ENCODE assay signal across 8 cellular contexts in the genomic region with DNA sequence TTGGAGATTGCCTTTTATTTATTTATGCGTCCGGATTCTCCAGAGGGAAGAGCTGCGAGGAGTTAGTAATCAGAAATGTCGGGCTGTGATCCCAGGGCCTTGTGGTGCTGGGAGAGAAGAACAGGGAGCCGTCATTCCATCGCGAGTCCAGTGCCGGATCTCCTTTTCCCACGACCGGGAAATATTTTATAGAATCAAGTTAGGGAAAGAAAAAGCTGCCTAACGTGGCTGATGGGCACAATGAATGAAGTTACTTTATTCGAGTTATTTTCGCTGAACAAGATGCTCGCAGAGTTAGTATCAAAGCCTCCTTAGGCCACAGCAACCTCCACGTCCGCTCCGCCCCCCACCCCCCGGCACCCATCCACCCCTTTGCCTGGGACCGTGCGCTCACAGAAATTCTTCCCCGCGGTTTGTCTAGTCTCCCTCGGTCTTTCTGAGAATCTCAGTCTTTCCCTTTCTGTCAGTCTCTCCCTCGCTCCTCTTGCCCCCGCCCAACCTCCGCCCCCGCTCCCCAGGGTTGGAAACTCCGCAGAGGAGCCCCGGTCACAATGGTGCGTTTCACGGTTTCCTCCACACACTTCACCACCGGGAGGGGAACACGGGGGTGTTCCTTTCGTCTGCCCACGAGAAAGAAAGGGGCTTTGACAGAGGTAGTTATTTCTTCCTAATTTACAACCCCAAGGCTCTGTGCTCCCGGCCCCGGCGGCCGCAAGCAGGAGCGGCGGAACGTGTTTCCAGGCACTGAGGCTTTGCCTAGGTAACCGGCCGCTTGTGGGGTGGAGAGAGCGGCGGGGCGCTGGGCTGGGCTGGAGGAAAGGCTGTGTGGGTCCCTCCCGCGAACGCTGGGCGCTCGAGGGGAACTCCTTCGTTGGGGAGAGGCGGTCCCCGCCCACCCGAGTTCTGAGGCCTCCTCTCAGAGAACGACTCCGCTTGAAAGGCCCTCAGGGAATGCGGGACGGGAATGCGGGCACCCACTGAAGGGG. TPM values are rescaled to one million over a fixed set of nuclear protein-coding genes. Genes with fewer than 3 reads are reported as not detected.
DNase-seq lines count a peak whose midpoint lies in the region; ATAC-seq and TF ChIP-seq lines count a peak whose summit lies in the region.

No MANE protein-coding gene starts in this region.

- intact Hi-C loops in lower leg skin (cut with DNase I; ENCODE audit: low total_unique reads): loop anchor here (5.0 kb wide), 1 partner anchor 84 kb away; a partner anchor contains a TSS

- TF ChIP-seq CTCF in HFFc6 (IDR thresholded peaks at IDR 0.05) (no peak), lower leg skin (IDR thresholded peaks at IDR 0.05) (no peak)

- peak; percentile 54 for DNase-seq in AG20443 (ENCODE audit: low spot score)
- peak; percentile 35 for DNase-seq in HFFc6
- peak; percentile 11 to 48 (median 28) for DNase-seq in activated CD4-positive, CD25-positive, alpha-beta regulatory T cell (lab: John Stamatoyannopoulos, UW)
- peak; percentile 48 for DNase-seq in cerebellar cortex (ENCODE audit: low spot score)
- peak; percentile 20 to 89 for DNase-seq in lower leg skin (ENCODE audit: low spot score in 2 of 2)
- peak; percentile 85 for DNase-seq in stimulated activated CD4-positive, alpha-beta T cell treated with anti-CD3 and anti-CD28 coated beads, Interleukin-4, amount 100 ng/mL, for 24 hours
- no peak for DNase-seq in AML-193 (lab: John Stamatoyannopoulos, UW)

- H3K9me3 Mint-ChIP-seq in HFFc6: no peaks in the 10 kb centered on the region

- TF ChIP-seq POLR2A in lower leg skin (IDR thresholded peaks at IDR 0.05): no peak

- H3K27ac Mint-ChIP-seq in HFFc6: peak overlapping the region; percentile 80

- WGBS in lower leg skin, 2 donors: 0 to 1% methylated on average over 59 to 61 of the region's 61 CpGs

- H3K4me1 Mint-ChIP-seq in HFFc6 (ENCODE audit: low read depth): peaks cover 21% of the 10 kb centered on the region

- peak overlapping the region; percentile 71 for H3K4me3 ChIP-seq in lower leg skin (ENCODE audit: low read depth, poor library complexity, severe bottlenecking)

- H3K4me3 Mint-ChIP-seq in HFFc6: peak overlapping the region; percentile 99

- H3K27me3 Mint-ChIP-seq in HFFc6 (ENCODE audit: insufficient read depth): peaks cover 12% of the 10 kb centered on the region

- no peak for ATAC-seq in GM18873 (IDR thresholded peaks at IDR 0.05; ENCODE audit: low FRiP score, unreplicated experiment)

- H3K36me3 Mint-ChIP-seq in HFFc6 (ENCODE audit: low read depth): peaks cover 4% of the 10 kb centered on the region; the same call in 1 of the 2 replicates

RNA-seq across cellular contexts. Expression of a gene that starts 2.0 kb away (rescaled TPM):
- 1 to 10 TPM; 1.2 to 3.1 (median 2.4) TPM for total RNA-seq in HFFc6 (2021; fragmentation: NEBNext Ultra II Directional; extraction: Animal tissue kit (Norgen Biotek cat#: 25700))
- 1 to 10 TPM in 2 of 4 donors, under 1 TPM in 2; 0.63 to 1.8 (median 1.3) TPM for total RNA-seq in lower leg skin

Comparison
In these comparisons a context has a peak if more than half of its experiments do, and no peak if none do; other contexts are left out.
1. DNase-seq: peak in AG20443 (single experiment), HFFc6 (single experiment), activated CD4-positive, CD25-positive, alpha-beta regulatory T cell (4 of 4), cerebellar cortex (single experiment), lower leg skin (2 of 2) and stimulated activated CD4-positive, alpha-beta T cell treated with anti-CD3 and anti-CD28 coated beads, Interleukin-4, amount 100 ng/mL, for 24 hours (single experiment); none in AML-193 (0 of 2).